Comparison of ENCODE assay signal across 15 cellular contexts in genomic region chr12:110317921-110318320, GRCh38. TPM values are rescaled to one million over a fixed set of nuclear protein-coding genes. Genes with fewer than 3 reads are reported as not detected.
A peak's percentile ranks its signal among the peaks of the same experiment; 100 is the strongest.
DNase-seq lines count a peak whose midpoint lies in the region; ATAC-seq and TF ChIP-seq lines count a peak whose summit lies in the region.
"Had no signal": no experiment of that assay in that cellular context is flagged by ENCODE, and none has a peak within 500 bp of the region (broad histone marks: within the 10 kb centered on the region; RNA-seq: fewer than 3 reads in every experiment).

No MANE protein-coding gene starts in this region.

- TF ChIP-seq CTCF in foreskin keratinocyte (conservative IDR thresholded peaks at IDR 0.05) (no peak), osteocyte (IDR thresholded peaks at IDR 0.05) (no peak)

- H3K4me1 ChIP-seq in foreskin keratinocyte = peaks cover 56% of the 10 kb centered on the region

- peaks cover 23% of the 10 kb centered on the region for H3K36me3 Mint-ChIP-seq in osteocyte (ENCODE audit: unreplicated experiment)
- peaks cover 5 to 6% of the 10 kb centered on the region in 2 donors for H3K36me3 Mint-ChIP-seq in activated T-cell treated with anti-CD3 and anti-CD28 coated beads, Interleukin-2, amount 50 U/mL, for 72 hours (ENCODE audit: insufficient read depth in 2 of 2)
- H3K36me3 Mint-ChIP-seq in activated naive CD4-positive, alpha-beta T cell treated with anti-CD3 and anti-CD28 coated beads, Interleukin-2, amount 50 U/mL, for 72 hours = peaks cover 0 to 24% of the 10 kb centered on the region in 2 donors

- H3K4me1 Mint-ChIP-seq in osteocyte (ENCODE audit: unreplicated experiment) = peaks cover 37% of the 10 kb centered on the region
- H3K4me1 Mint-ChIP-seq in activated T-cell treated with anti-CD3 and anti-CD28 coated beads, Interleukin-2, amount 50 U/mL, for 72 hours (ENCODE audit: low read depth) = peaks cover 36% of the 10 kb centered on the region

- H3K27ac Mint-ChIP-seq in osteocyte (ENCODE audit: unreplicated experiment) = peak overlapping the region; percentile 87
- no peak overlapping the region for H3K27ac Mint-ChIP-seq in activated T-cell treated with anti-CD3 and anti-CD28 coated beads, Interleukin-2, amount 50 U/mL, for 72 hours
- no peak overlapping the region for H3K27ac Mint-ChIP-seq in activated naive CD4-positive, alpha-beta T cell treated with anti-CD3 and anti-CD28 coated beads, Interleukin-2, amount 50 U/mL, for 72 hours
- H3K27ac Mint-ChIP-seq: activated naive CD4-positive, alpha-beta T cell treated with anti-CD3 and anti-CD28 coated beads for 36 hours had no signal

- H3K9me3 Mint-ChIP-seq in osteocyte (ENCODE audit: unreplicated experiment) = no peaks in the 10 kb centered on the region
- H3K9me3 Mint-ChIP-seq in activated T-cell treated with anti-CD3 and anti-CD28 coated beads, Interleukin-2, amount 50 U/mL, for 72 hours = no peaks in the 10 kb centered on the region
- no peaks in the 10 kb centered on the region for H3K9me3 Mint-ChIP-seq in activated naive CD4-positive, alpha-beta T cell treated with anti-CD3 and anti-CD28 coated beads, Interleukin-2, amount 50 U/mL, for 72 hours
- H3K9me3 Mint-ChIP-seq: activated naive CD4-positive, alpha-beta T cell treated with anti-CD3 and anti-CD28 coated beads for 36 hours had no signal

- peak; percentile 79 for DNase-seq in EH (ENCODE audit: low read depth)
- peak; percentile 41 for DNase-seq in amniotic epithelial cell (ENCODE audit: low read depth)
- DNase-seq in foreskin keratinocyte = peak; percentile 49 to 61
- no peak for DNase-seq in osteocyte (ENCODE audit: extremely low spot score, unreplicated experiment)
- no peak for DNase-seq in activated T-cell treated with anti-CD3 and anti-CD28 coated beads, Interleukin-2, amount 50 U/mL, for 72 hours
- no peak for DNase-seq in activated naive CD4-positive, alpha-beta T cell treated with anti-CD3 and anti-CD28 coated beads, Interleukin-2, amount 50 U/mL, for 72 hours (ENCODE audit: low spot score in 2 of 2)
- DNase-seq in DMS53 treated with DMSO at 0.1 percent for 48 hours (lab: John Stamatoyannopoulos, UW; ENCODE audit: unreplicated experiment) = no peak
- DNase-seq: activated CD4-positive, alpha-beta T cell treated with anti-CD3 and anti-CD28 coated beads for 4 hours; activated naive CD4-positive, alpha-beta T cell treated with anti-CD3 and anti-CD28 coated beads for 36 hours; GF-D8; H7; KBM-7; SHP77 treated with DMSO at 0.1 percent for 48 hours had no signal

- H3K27ac ChIP-seq in foreskin keratinocyte = no peak overlapping the region

- no peaks in the 10 kb centered on the region for H3K27me3 Mint-ChIP-seq in osteocyte (ENCODE audit: unreplicated experiment)
- H3K27me3 Mint-ChIP-seq in activated T-cell treated with anti-CD3 and anti-CD28 coated beads, Interleukin-2, amount 50 U/mL, for 72 hours (ENCODE audit: low read depth) = no peaks in the 10 kb centered on the region

- H3K27me3 ChIP-seq in foreskin keratinocyte = no peaks in the 10 kb centered on the region
- H3K27me3 ChIP-seq: BLaER1 treated with 17β-estradiol and CSF1 and Interleukin-3, amounts not matched to agents 10 nM and 100 nM had no signal

- no peak overlapping the region for H3K4me3 Mint-ChIP-seq in osteocyte (ENCODE audit: unreplicated experiment)
- H3K4me3 Mint-ChIP-seq in activated T-cell treated with anti-CD3 and anti-CD28 coated beads, Interleukin-2, amount 50 U/mL, for 72 hours = no peak overlapping the region
- H3K4me3 Mint-ChIP-seq: activated naive CD4-positive, alpha-beta T cell treated with anti-CD3 and anti-CD28 coated beads for 36 hours had no signal

- ATAC-seq in foreskin keratinocyte = no peak
- ATAC-seq in HG02610 (IDR thresholded peaks at IDR 0.05; ENCODE audit: unreplicated experiment) = no peak
- no peak for ATAC-seq in activated T-cell treated with anti-CD3 and anti-CD28 coated beads, Interleukin-2, amount 50 U/mL, for 72 hours (replicated peaks in 1 of 2)
- no peak for ATAC-seq in activated naive CD4-positive, alpha-beta T cell treated with anti-CD3 and anti-CD28 coated beads, Interleukin-2, amount 50 U/mL, for 72 hours

RNA-seq across cellular contexts. Expression of gene ATP2A2, which starts 36.9 kb away (rescaled TPM):
- 251 and 257 TPM in 2 replicates for total RNA-seq in foreskin keratinocyte
- 71.6 and 80.2 TPM in 2 replicates for polyA plus RNA-seq in foreskin keratinocyte
- 183 and 197 TPM in 2 replicates for total RNA-seq in osteocyte
- 100 to 1,000 TPM; 106 to 127 TPM for total RNA-seq in activated T-cell treated with anti-CD3 and anti-CD28 coated beads, Interleukin-2, amount 50 U/mL, for 72 hours
- 100 to 1,000 TPM; 121 to 132 TPM for total RNA-seq in activated naive CD4-positive, alpha-beta T cell treated with anti-CD3 and anti-CD28 coated beads, Interleukin-2, amount 50 U/mL, for 72 hours

Comparison
In these comparisons a context has a peak if more than half of its experiments do, and no peak if none do; other contexts are left out.
1. DNase-seq: peak in EH (single experiment), amniotic epithelial cell (single experiment) and foreskin keratinocyte (2 of 2); none in osteocyte (single experiment), activated T-cell treated with anti-CD3 and anti-CD28 coated beads, Interleukin-2, amount 50 U/mL, for 72 hours (0 of 2), activated naive CD4-positive, alpha-beta T cell treated with anti-CD3 and anti-CD28 coated beads, Interleukin-2, amount 50 U/mL, for 72 hours (0 of 2) and DMS53 treated with DMSO at 0.1 percent for 48 hours (single experiment).